In genomic region chr17:76671123-76671911, GRCh38 we compare ENCODE assay signal across 1 cellular context.
TF ChIP-seq lines count a peak whose summit lies in the region.

No MANE protein-coding gene starts in this region.

TF ChIP-seq in WTC11, 78 proteins besides CTCF, POLR2A, EP300 and RAD21 (continued from another document):
- no peak for TF ChIP-seq STAT6 (CRISPR knock-in tag; conservative IDR thresholded peaks at IDR 0.05; ENCODE audit: low read depth)
- TF ChIP-seq NR2C2 (CRISPR knock-in tag; IDR thresholded peaks at IDR 0.05) = no peak
- peak; percentile 82 for TF ChIP-seq MAX (CRISPR knock-in tag; IDR thresholded peaks at IDR 0.05)
- no peak for TF ChIP-seq CBFB (CRISPR knock-in tag; IDR thresholded peaks at IDR 0.05; ENCODE audit: low read depth)
- TF ChIP-seq FOXK1 (CRISPR knock-in tag; IDR thresholded peaks at IDR 0.05) = 0 out of 2 replicates have a peak, but pooled peaks have one; percentile 16
- TF ChIP-seq CREM (CRISPR knock-in tag; IDR thresholded peaks at IDR 0.05) = no peak
